ENCODE assay signal across 35 cellular contexts in the genomic region with DNA sequence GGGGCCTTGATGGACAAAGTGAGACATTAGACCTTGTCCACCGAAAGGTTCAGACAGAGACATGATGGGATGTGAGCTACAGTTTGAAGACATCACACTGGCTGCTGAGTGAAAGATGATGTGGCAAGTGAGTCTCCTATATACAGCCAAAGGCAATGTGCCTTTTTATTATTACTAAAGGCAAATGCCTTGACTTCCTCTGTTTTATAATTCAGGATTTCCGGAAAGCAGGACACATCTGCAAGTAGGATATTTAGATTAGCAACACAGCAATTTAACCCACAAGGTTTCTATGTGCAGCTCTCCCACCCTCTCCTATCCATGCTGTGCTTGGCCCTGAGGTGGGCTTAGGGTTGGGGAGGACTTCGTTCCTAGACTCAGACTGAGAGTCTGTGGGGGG. TPM values are rescaled to one million over a fixed set of nuclear protein-coding genes. Genes with fewer than 3 reads are reported as not detected.
"Had no signal": no experiment of that assay in that cellular context is flagged by ENCODE, and none has a peak within 500 bp of the region (broad histone marks: within the 10 kb centered on the region; RNA-seq: fewer than 3 reads in every experiment).

No MANE protein-coding gene starts in this region.

- H3K36me3 Mint-ChIP-seq: activated naive CD8-positive, alpha-beta T cell treated with anti-CD3 and anti-CD28 coated beads, Interleukin-2, amount 10 ng/mL, durations not matched to agents 7 days and 5 days; brain had no signal

- H3K4me1 ChIP-seq: breast epithelium, colonic mucosa had no signal

- H3K36me3 ChIP-seq: ascending aorta, breast epithelium, cardiac muscle cell, colonic mucosa, esophagus squamous epithelium, gastroesophageal sphincter, heart right ventricle, WERI-Rb-1 had no signal

- H3K9me3 ChIP-seq: ascending aorta, breast epithelium, colonic mucosa, esophagus squamous epithelium, gastroesophageal sphincter, heart right ventricle had no signal

- H3K4me1 Mint-ChIP-seq: activated T-helper 17 cell treated with anti-CD3 and anti-CD28 coated beads, Interleukin-2, amount 50 U/mL, for 72 hours had no signal

- DNase-seq: activated B cell treated with CpG ODN at 0.5 μM for 24 hours; activated CD4-positive, alpha-beta T cell treated with anti-CD3 and anti-CD28 coated beads for 48 hours; activated CD4-positive, alpha-beta T cell treated with anti-CD3 and anti-CD28 coated beads, Interleukin-2, amount 50 U/mL, for 1 hour; activated CD4-positive, alpha-beta T cell treated with anti-CD3 and anti-CD28 coated beads, Interleukin-2, amount 50 U/mL, for 48 hours; activated CD8-positive, alpha-beta memory T cell treated with anti-CD3 and anti-CD28 coated beads for 24 hours; activated CD8-positive, alpha-beta T cell treated with anti-CD3 and anti-CD28 coated beads for 36 hours; activated effector memory CD4-positive, alpha-beta T cell treated with Interleukin-2 at 50 U/mL for 16 hours; activated gamma-delta T cell treated with Interleukin-2 at 50 U/mL for 16 hours; activated naive CD4-positive, alpha-beta T cell treated with anti-CD3 and anti-CD28 coated beads, Interleukin-2, amount 50 U/mL, for 16 hours; activated naive CD4-positive, alpha-beta T cell treated with Interleukin-2 at 50 U/mL for 16 hours; activated naive CD8-positive, alpha-beta T cell treated with anti-CD3 and anti-CD28 coated beads, Interleukin-2, amount 10 ng/mL, durations not matched to agents 7 days and 5 days; activated T-cell treated with anti-CD3 and anti-CD28 coated beads, Interleukin-2, amount 50 U/mL, for 4 hours; central memory CD4-positive, alpha-beta T cell; cerebellar nuclear complex; colonic mucosa; effector CD4-positive, alpha-beta T cell; effector memory CD8-positive, alpha-beta T cell; esophagus squamous epithelium; foreskin melanocyte; heart right ventricle; T-helper 1 cell; T-helper 17 cell; T1000; WERI-Rb-1 had no signal

- H3K9me3 Mint-ChIP-seq: activated B cell treated with CpG ODN at 0.5 μM for 24 hours; activated CD8-positive, alpha-beta T cell treated with anti-CD3 and anti-CD28 coated beads for 36 hours; activated naive CD8-positive, alpha-beta T cell treated with anti-CD3 and anti-CD28 coated beads, Interleukin-2, amount 10 ng/mL, durations not matched to agents 7 days and 5 days; activated T-cell treated with anti-CD3 and anti-CD28 coated beads, Interleukin-2, amount 50 U/mL, for 4 hours; activated T-helper 17 cell treated with anti-CD3 and anti-CD28 coated beads, Interleukin-2, amount 50 U/mL, for 72 hours; brain; effector memory CD8-positive, alpha-beta T cell; T-helper 2 cell treated with Interferon-gamma antibody and Interleukin-4, amounts not matched to agents 5 μg/mL and 100 μg/mL, for 36 hours had no signal

- H3K4me3 Mint-ChIP-seq: activated B cell treated with CpG ODN at 0.5 μM for 24 hours; activated CD8-positive, alpha-beta T cell treated with anti-CD3 and anti-CD28 coated beads for 36 hours; activated naive CD8-positive, alpha-beta T cell treated with anti-CD3 and anti-CD28 coated beads, Interleukin-2, amount 10 ng/mL, durations not matched to agents 7 days and 5 days; activated T-helper 17 cell treated with anti-CD3 and anti-CD28 coated beads, Interleukin-2, amount 50 U/mL, for 72 hours; T-helper 17 cell; T-helper 2 cell treated with Interferon-gamma antibody and Interleukin-4, amounts not matched to agents 5 μg/mL and 100 μg/mL, for 36 hours had no signal

- H3K27me3 ChIP-seq: ascending aorta, breast epithelium, colonic mucosa, gastroesophageal sphincter had no signal

- H3K27ac Mint-ChIP-seq: activated B cell treated with CpG ODN at 0.5 μM for 24 hours; activated CD8-positive, alpha-beta T cell treated with anti-CD3 and anti-CD28 coated beads for 36 hours; activated naive CD8-positive, alpha-beta T cell treated with anti-CD3 and anti-CD28 coated beads, Interleukin-2, amount 10 ng/mL, durations not matched to agents 7 days and 5 days; activated T-helper 17 cell treated with anti-CD3 and anti-CD28 coated beads, Interleukin-2, amount 50 U/mL, for 72 hours; effector memory CD8-positive, alpha-beta T cell; T-helper 17 cell; T-helper 2 cell treated with Interferon-gamma antibody and Interleukin-4, amounts not matched to agents 5 μg/mL and 100 μg/mL, for 36 hours had no signal

- ATAC-seq: activated CD4-positive, CD25-positive, alpha-beta regulatory T cell treated with anti-CD3 and anti-CD28 coated beads, Interleukin-2, amount 50 U/mL, for 24 hours; activated CD8-positive, alpha-beta T cell treated with anti-CD3 and anti-CD28 coated beads for 36 hours; activated T-cell treated with anti-CD3 and anti-CD28 coated beads, Interleukin-2, amount 50 U/mL, for 4 hours; activated T-helper 17 cell treated with anti-CD3 and anti-CD28 coated beads, Interleukin-2, amount 50 U/mL, for 72 hours; effector memory CD8-positive, alpha-beta T cell; gastroesophageal sphincter; heart right ventricle; T-helper 17 cell had no signal

- H3K4me3 ChIP-seq: ascending aorta, breast epithelium, cardiac muscle cell, colonic mucosa, esophagus squamous epithelium, gastroesophageal sphincter, heart right ventricle had no signal

- H3K27ac ChIP-seq: ascending aorta, breast epithelium, cardiac muscle cell, colonic mucosa, epithelial cell of prostate, esophagus squamous epithelium, gastroesophageal sphincter, heart right ventricle, WERI-Rb-1 had no signal

RNA-seq across cellular contexts. Expression of gene SPATA12, which starts 20.7 kb away (rescaled TPM):
- total RNA-seq: activated B cell treated with CpG ODN at 0.5 μM for 24 hours; activated CD8-positive, alpha-beta T cell treated with anti-CD3 and anti-CD28 coated beads for 36 hours; activated naive CD8-positive, alpha-beta T cell treated with anti-CD3 and anti-CD28 coated beads, Interleukin-2, amount 10 ng/mL, durations not matched to agents 7 days and 5 days; activated T-cell treated with anti-CD3 and anti-CD28 coated beads, Interleukin-2, amount 50 U/mL, for 4 hours; activated T-helper 17 cell treated with anti-CD3 and anti-CD28 coated beads, Interleukin-2, amount 50 U/mL, for 72 hours; ascending aorta; cardiac muscle cell; fibroblast of lung; fibroblast of villous mesenchyme; gastroesophageal sphincter; heart right ventricle; T-helper 17 cell had no signal
- polyA plus RNA-seq: cardiac muscle cell, fibroblast of lung, heart right ventricle had no signal
